In the genomic region with DNA sequence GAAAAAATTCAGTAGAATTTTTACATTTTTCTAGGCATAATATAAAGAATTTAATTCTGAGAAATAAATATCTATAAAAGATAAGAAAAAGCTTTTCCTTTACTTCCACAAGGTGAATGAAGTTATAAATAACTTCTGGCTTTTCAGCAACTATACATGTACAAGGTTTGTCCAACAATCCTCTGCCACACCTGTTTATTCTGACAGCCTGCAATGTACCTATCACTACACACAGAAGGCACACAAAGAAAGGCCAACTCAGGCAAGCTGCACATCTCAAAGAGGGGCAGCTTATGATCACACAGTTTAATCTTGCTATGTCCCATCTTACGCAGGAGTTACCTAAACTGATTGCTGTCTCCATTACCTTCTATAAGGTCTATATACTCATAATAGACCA, we compare ENCODE assay signal across 25 cellular contexts.
A peak's percentile ranks its signal among the peaks of the same experiment; 100 is the strongest.
DNase-seq lines count a peak whose midpoint lies in the region; ATAC-seq, FAIRE-seq and TF ChIP-seq lines count a peak whose summit lies in the region.
"Had no signal": no experiment of that assay in that cellular context is flagged by ENCODE, and none has a peak within 500 bp of the region (broad histone marks: within the 10 kb centered on the region; RNA-seq: fewer than 3 reads in every experiment).

No MANE protein-coding gene starts in this region.

- ATAC-seq in left colon, result peak; percentile 80
- ATAC-seq in HG03025 (IDR thresholded peaks at IDR 0.05; ENCODE audit: low FRiP score, unreplicated experiment), result no peak
- ATAC-seq: GM12878 had no signal

- no peak for TF ChIP-seq POLR2A in transverse colon (IDR thresholded peaks at IDR 0.05)

- H3K36me3 ChIP-seq in bronchial epithelial cell (ENCODE audit: control insufficient read depth, insufficient read depth, low read length), result no peaks in the 10 kb centered on the region
- H3K36me3 ChIP-seq in transverse colon, result peaks cover 0 to 22% (median 4%) of the 10 kb centered on the region in 4 donors
- H3K36me3 ChIP-seq: BE2C, BLaER1 had no signal

- H3K27me3 ChIP-seq in bronchial epithelial cell (ENCODE audit: control insufficient read depth, insufficient read depth, low read length) (no peaks in the 10 kb centered on the region), transverse colon (no peaks in the 10 kb centered on the region)
- H3K27me3 ChIP-seq: BE2C, BLaER1 had no signal

- DNase-seq in bronchial epithelial cell (ENCODE audit: low read depth) (no peak), left colon (no peak), transverse colon (no peak), NCI-H1105 (lab: John Stamatoyannopoulos, UW) (no peak), NCI-H524 treated with DMSO at 0.1 percent for 48 hours (lab: John Stamatoyannopoulos, UW) (no peak)
- DNase-seq: 8988T; ACHN; BE2C; C1 segment of cervical spinal cord; CD4-positive, alpha-beta memory T cell; CD4-positive, CD25-positive, alpha-beta regulatory T cell; CD8-positive, alpha-beta memory T cell; COR-L47; DMS 273 treated with DMSO at 0.1 percent for 48 hours; DMS153; DMS53; DMS79; DND-41; EL; GDM1 had no signal

- TF ChIP-seq CTCF in bronchial epithelial cell (IDR thresholded peaks at IDR 0.05; ENCODE audit: insufficient read depth, low read length, severe bottlenecking) (no peak), transverse colon (IDR thresholded peaks at IDR 0.05) (no peak)

- H3K9me3 ChIP-seq in transverse colon, result no peaks in the 10 kb centered on the region
- H3K9me3 ChIP-seq: BE2C, BLaER1 had no signal

- intact Hi-C loops in left colon (cut with DNase I, micrococcal nuclease) (loop anchor here in 1 of 2 donors (10.0 kb wide), 1 partner anchor 92 kb away; no protein-coding TSS in a partner anchor), transverse colon (cut with DNase I; ENCODE audit: low total_unique reads) (loop anchor here (10.0 kb wide), 1 partner anchor 272 kb away; a partner anchor contains a TSS)

- H3K27ac ChIP-seq in transverse colon, result peak overlapping the region in 3 of 4 donors; percentile 19 to 28 (median 26)
- H3K27ac ChIP-seq: BLaER1 had no signal

- WGBS in transverse colon (ENCODE audit: low coverage in 1 of 2), 2 donors, result 70 to 85% methylated on average over 1 of the region's 1 CpG

- TF ChIP-seq EP300 in transverse colon (IDR thresholded peaks at IDR 0.05; ENCODE audit: low read depth), result no peak

- H3K4me3 ChIP-seq in bronchial epithelial cell (ENCODE audit: low read depth, low read length) (no peak overlapping the region), transverse colon (no peak overlapping the region)
- H3K4me3 ChIP-seq: BLaER1, GM12878 had no signal

- peaks cover 0 to 19% (median 0%) of the 10 kb centered on the region in 4 donors for H3K4me1 ChIP-seq in transverse colon
- H3K4me1 ChIP-seq: BE2C, BLaER1 had no signal

- FAIRE-seq in bronchial epithelial cell (lab: Jason Lieb, UNC), result peak; percentile 43
- FAIRE-seq: A204.1, GM19239 had no signal

- in situ Hi-C loops in transverse colon (cut with MboI; ENCODE audit: low pct_ligation_motif_present in 1 of 4, low pct_unique_long_range_greater_than_20kb in 1 of 4, low sequenced_read_pairs in 3 of 4), result loop anchor here (10.0 to 25.0 kb wide), 4 partner anchors 94 to 294 kb away; a partner anchor contains a TSS
